Comparison of ENCODE assay signal across 25 cellular contexts in the genomic region with DNA sequence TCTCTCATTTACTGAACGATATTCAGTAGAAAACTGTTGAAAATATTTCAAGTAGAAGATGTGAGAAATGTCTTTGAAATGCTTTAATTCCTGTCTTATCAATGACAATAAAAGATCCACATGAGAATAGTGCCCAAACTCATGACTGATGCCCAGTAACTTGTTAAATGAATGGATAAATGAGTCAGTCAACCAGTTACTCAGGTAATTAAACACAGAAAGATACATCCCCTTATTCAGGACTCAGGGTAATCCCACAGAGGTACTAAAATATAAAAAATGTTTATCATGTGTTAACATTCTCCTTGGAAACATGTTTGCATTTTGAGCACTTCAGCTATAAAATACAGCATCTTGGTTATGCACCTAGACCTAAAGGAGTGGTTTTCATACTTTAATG.
DNase-seq lines count a peak whose midpoint lies in the region; ATAC-seq and TF ChIP-seq lines count a peak whose summit lies in the region.
"Had no signal": no experiment of that assay in that cellular context is flagged by ENCODE, and none has a peak within 500 bp of the region (broad histone marks: within the 10 kb centered on the region; RNA-seq: fewer than 3 reads in every experiment).

No MANE protein-coding gene starts in this region.

- in situ Hi-C loops in GM13976 (cut with MboI; ENCODE audit: low sequenced_read_pairs, unreplicated experiment) = no loop called here

- H3K27me3 Mint-ChIP-seq in activated T-cell treated with anti-CD3 and anti-CD28 coated beads, Interleukin-2, amount 50 U/mL, for 24 hours = no peaks in the 10 kb centered on the region
- H3K27me3 Mint-ChIP-seq in central memory CD8-positive, alpha-beta T cell = no peaks in the 10 kb centered on the region

- H3K9ac ChIP-seq in DND-41 (ENCODE audit: low read depth, low read length) = no peak overlapping the region
- H3K9ac ChIP-seq: BLaER1, KMS-11 had no signal

- peaks cover 72% of the 10 kb centered on the region for H3K36me3 Mint-ChIP-seq in activated T-cell treated with anti-CD3 and anti-CD28 coated beads, Interleukin-2, amount 50 U/mL, for 24 hours (ENCODE audit: low read depth)
- H3K36me3 Mint-ChIP-seq in central memory CD8-positive, alpha-beta T cell (ENCODE audit: insufficient read depth) = peaks cover 43% of the 10 kb centered on the region

- H3K27ac ChIP-seq in DND-41 (ENCODE audit: low read length) = peak overlapping the region; percentile 30; the same call in 1 of the 2 replicates
- peak overlapping the region; percentile 13 for H3K27ac ChIP-seq in psoas muscle
- no peak overlapping the region for H3K27ac ChIP-seq in osteoblast (ENCODE audit: low read depth, low read length)
- H3K27ac ChIP-seq: BLaER1, cardiac muscle cell, KMS-11 had no signal

- no peak for TF ChIP-seq CTCF in DND-41 (IDR thresholded peaks at IDR 0.05; ENCODE audit: borderline replicate concordance, extremely low read depth, low read length, poor library complexity, severe bottlenecking)
- TF ChIP-seq CTCF in psoas muscle (IDR thresholded peaks at IDR 0.05) = no peak
- no peak for TF ChIP-seq CTCF in GM13976 (IDR thresholded peaks at IDR 0.05; ENCODE audit: borderline replicate concordance, control extremely low read depth, extremely low read depth, insufficient read depth, missing control alignments)
- TF ChIP-seq CTCF in osteoblast (IDR thresholded peaks at IDR 0.05; ENCODE audit: extremely low read depth, low read depth, low read length) = no peak

- H3K79me2 ChIP-seq in DND-41 (ENCODE audit: insufficient read depth, low read length) (peaks cover 98% of the 10 kb centered on the region), osteoblast (ENCODE audit: insufficient read depth, low read length) (peaks cover 94% of the 10 kb centered on the region)

- H3K36me3 ChIP-seq in DND-41 (ENCODE audit: insufficient read depth, low read length) (peaks cover 27% of the 10 kb centered on the region), psoas muscle (ENCODE audit: insufficient read depth in 1 of 2, low read depth in 1 of 2) (peaks cover 0 to 16% of the 10 kb centered on the region in 2 donors), osteoblast (ENCODE audit: insufficient read depth, low read length) (peaks cover 18% of the 10 kb centered on the region)
- H3K36me3 ChIP-seq: cardiac muscle cell had no signal

- H4K20me1 ChIP-seq in DND-41 (ENCODE audit: insufficient read depth, low read length) (peaks cover 20% of the 10 kb centered on the region; the same call in 1 of the 2 replicates), osteoblast (ENCODE audit: insufficient read depth, low read length) (peaks cover 39% of the 10 kb centered on the region)

- H3K27me3 ChIP-seq in DND-41 (ENCODE audit: insufficient read depth, low read length, poor library complexity) (no peaks in the 10 kb centered on the region), psoas muscle (ENCODE audit: insufficient read depth in 3 of 3, low read length in 2 of 3) (no peaks in the 10 kb centered on the region), osteoblast (ENCODE audit: insufficient read depth, low read length) (no peaks in the 10 kb centered on the region)
- H3K27me3 ChIP-seq: BLaER1, cardiac muscle cell had no signal

- intact Hi-C loops in psoas muscle (cut with DNase I) = no loop called here

- no peak overlapping the region for H3K4me3 Mint-ChIP-seq in activated T-cell treated with anti-CD3 and anti-CD28 coated beads, Interleukin-2, amount 50 U/mL, for 24 hours
- H3K4me3 Mint-ChIP-seq in central memory CD8-positive, alpha-beta T cell = peak overlapping the region; percentile 18

- 63 to 85% (median 68%) methylated on average over 1 of the region's 1 CpG for WGBS in psoas muscle, 3 donors

- H3K9me3 ChIP-seq in DND-41 (ENCODE audit: insufficient read depth, low read length, severe bottlenecking) (no peaks in the 10 kb centered on the region), psoas muscle (peaks cover 17% of the 10 kb centered on the region), osteoblast (ENCODE audit: low read depth, low read length) (no peaks in the 10 kb centered on the region)
- H3K9me3 ChIP-seq: HAP-1 had no signal

- H3K4me2 ChIP-seq in DND-41 (ENCODE audit: insufficient read depth, low read length) (no peak overlapping the region), osteoblast (ENCODE audit: insufficient read depth, low read length) (no peak overlapping the region)
- H3K4me2 ChIP-seq: BLaER1, KMS-11 had no signal

- ATAC-seq in DND-41 (ENCODE audit: insufficient read depth, low read depth) (no peak), psoas muscle (no peak)
- no peak for ATAC-seq in central memory CD8-positive, alpha-beta T cell (replicated peaks; ENCODE audit: extremely low read depth, poor library complexity, severe bottlenecking)
- ATAC-seq: Panc1 had no signal

- H3K9me3 Mint-ChIP-seq in activated T-cell treated with anti-CD3 and anti-CD28 coated beads, Interleukin-2, amount 50 U/mL, for 24 hours = peaks cover 12% of the 10 kb centered on the region
- peaks cover 5% of the 10 kb centered on the region for H3K9me3 Mint-ChIP-seq in central memory CD8-positive, alpha-beta T cell

- no peak overlapping the region for H3K4me3 ChIP-seq in DND-41 (ENCODE audit: low read depth in 1 of 2, low read length in 2 of 2)
- no peak overlapping the region for H3K4me3 ChIP-seq in psoas muscle
- H3K4me3 ChIP-seq in osteoblast (ENCODE audit: insufficient read depth, low read length) = no peak overlapping the region
- H3K4me3 ChIP-seq: BLaER1, cardiac muscle cell, HAP-1, lung had no signal

- H3K4me1 ChIP-seq in DND-41 (ENCODE audit: insufficient read depth, low read length) (peaks cover 37% of the 10 kb centered on the region), psoas muscle (peaks cover 50% of the 10 kb centered on the region), osteoblast (ENCODE audit: insufficient read depth, low read length) (peaks cover 24% of the 10 kb centered on the region)

- DNase-seq in activated T-cell treated with anti-CD3 and anti-CD28 coated beads, Interleukin-2, amount 50 U/mL, for 24 hours = no peak
- DNase-seq in activated T-cell treated with anti-CD3 and anti-CD28 coated beads for 4 hours = no peak
- no peak for DNase-seq in DND-41
- DNase-seq in central memory CD8-positive, alpha-beta T cell (ENCODE audit: low spot score in 2 of 2) = no peak
- DNase-seq in psoas muscle = no peak
- no peak for DNase-seq in NAMALWA (ENCODE audit: low spot score)
- no peak for DNase-seq in GM13976 (ENCODE audit: low spot score)
- no peak for DNase-seq in osteoblast (ENCODE audit: insufficient read length, low spot score, missing footprints)
- DNase-seq: activated CD4-positive, alpha-beta T cell treated with anti-CD3 and anti-CD28 coated beads for 4 hours; activated gamma-delta T cell treated with Interleukin-2 at 50 U/mL for 16 hours; aorta; dermis blood vessel endothelial cell; kidney glomerular epithelial cell; NCI-H1436 treated with DMSO at 0.1 percent for 48 hours; NCI-H2107; NCI-H510A treated with DMSO at 0.1 percent for 48 hours; SIG-M5; stimulated activated CD8-positive, alpha-beta memory T cell treated with anti-CD3 and anti-CD28 coated beads, Interleukin-4, amount 100 ng/mL, for 48 hours; T-helper 1 cell had no signal

- H2AFZ ChIP-seq in DND-41 (ENCODE audit: low read depth, low read length) (no peak overlapping the region), osteoblast (ENCODE audit: low read length) (no peak overlapping the region)

- peak overlapping the region; percentile 85 for H3K27ac Mint-ChIP-seq in activated T-cell treated with anti-CD3 and anti-CD28 coated beads, Interleukin-2, amount 50 U/mL, for 24 hours
- H3K27ac Mint-ChIP-seq in central memory CD8-positive, alpha-beta T cell (ENCODE audit: low read depth) = no peak overlapping the region

- peaks cover 80% of the 10 kb centered on the region for H3K4me1 Mint-ChIP-seq in activated T-cell treated with anti-CD3 and anti-CD28 coated beads, Interleukin-2, amount 50 U/mL, for 24 hours (ENCODE audit: low read depth)
- H3K4me1 Mint-ChIP-seq in central memory CD8-positive, alpha-beta T cell = peaks cover 70% of the 10 kb centered on the region
